ENCODE assay signal across 10 cellular contexts in the genomic region with DNA sequence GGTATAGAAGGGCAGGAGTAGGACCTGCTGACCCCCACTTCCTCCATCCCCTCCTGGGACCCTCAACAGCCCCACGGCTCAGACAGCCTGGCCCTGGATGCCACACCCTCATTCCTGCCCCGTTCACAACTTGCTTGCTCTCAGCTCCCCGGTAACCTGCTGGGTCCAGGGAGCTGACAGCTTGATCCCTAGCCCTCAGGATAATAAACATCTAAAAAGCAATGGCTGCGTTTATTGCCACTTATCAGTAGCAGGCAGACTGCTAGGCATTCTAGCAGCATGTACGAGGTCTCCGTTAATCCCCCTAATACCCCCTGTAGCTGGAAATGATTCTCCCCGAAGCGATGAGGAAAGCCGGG. TPM values are rescaled to one million over a fixed set of nuclear protein-coding genes. Genes with fewer than 3 reads are reported as not detected.
DNase-seq lines count a peak whose midpoint lies in the region; ATAC-seq, FAIRE-seq and TF ChIP-seq lines count a peak whose summit lies in the region.
"Had no signal": no experiment of that assay in that cellular context is flagged by ENCODE, and none has a peak within 500 bp of the region (broad histone marks: within the 10 kb centered on the region; RNA-seq: fewer than 3 reads in every experiment).

No MANE protein-coding gene starts in this region.

- H3K4me1 Mint-ChIP-seq in activated CD8-positive, alpha-beta memory T cell treated with anti-CD3 and anti-CD28 coated beads, Interleukin-2, amount 10 ng/mL, durations not matched to agents 7 days and 5 days: peaks cover 46% of the 10 kb centered on the region
- H3K4me1 Mint-ChIP-seq in activated naive CD8-positive, alpha-beta T cell (ENCODE audit: low read depth): peaks cover 40% of the 10 kb centered on the region

- DNase-seq in activated CD8-positive, alpha-beta memory T cell treated with anti-CD3 and anti-CD28 coated beads, Interleukin-2, amount 10 ng/mL, durations not matched to agents 7 days and 5 days: no peak
- no peak for DNase-seq in activated CD8-positive, alpha-beta memory T cell treated with anti-CD3 and anti-CD28 coated beads, Interleukin-2, amount 50 U/mL, for 48 hours
- DNase-seq in left lung (no peak), thoracic aorta (ENCODE audit: low spot score) (no peak), GM12892 (ENCODE audit: insufficient read length) (no peak), EL (no peak)
- DNase-seq: stimulated activated CD8-positive, alpha-beta memory T cell treated with anti-CD3 and anti-CD28 coated beads, Interleukin-4, amount 100 ng/mL, for 48 hours had no signal

- peaks cover 8% of the 10 kb centered on the region for H3K36me3 Mint-ChIP-seq in activated CD8-positive, alpha-beta memory T cell treated with anti-CD3 and anti-CD28 coated beads, Interleukin-2, amount 10 ng/mL, durations not matched to agents 7 days and 5 days
- H3K36me3 Mint-ChIP-seq in activated naive CD8-positive, alpha-beta T cell: no peaks in the 10 kb centered on the region

- H3K27me3 Mint-ChIP-seq in activated CD8-positive, alpha-beta memory T cell treated with anti-CD3 and anti-CD28 coated beads, Interleukin-2, amount 10 ng/mL, durations not matched to agents 7 days and 5 days: no peaks in the 10 kb centered on the region
- no peaks in the 10 kb centered on the region for H3K27me3 Mint-ChIP-seq in activated naive CD8-positive, alpha-beta T cell

- ATAC-seq in activated CD8-positive, alpha-beta memory T cell treated with anti-CD3 and anti-CD28 coated beads, Interleukin-2, amount 10 ng/mL, durations not matched to agents 7 days and 5 days: no peak
- ATAC-seq in left lung (peak; percentile 16), thoracic aorta (ENCODE audit: insufficient number of reproducible peaks, low FRiP score, low read depth) (no peak), GM19467 (IDR thresholded peaks at IDR 0.05; ENCODE audit: unreplicated experiment) (no peak)

- peak overlapping the region; percentile 79 for H3K27ac Mint-ChIP-seq in activated CD8-positive, alpha-beta memory T cell treated with anti-CD3 and anti-CD28 coated beads, Interleukin-2, amount 10 ng/mL, durations not matched to agents 7 days and 5 days
- H3K27ac Mint-ChIP-seq in activated naive CD8-positive, alpha-beta T cell: peak overlapping the region; percentile 86

- H3K36me3 ChIP-seq in left lung: peaks cover 0 to 42% of the 10 kb centered on the region in 2 donors
- peaks cover 31% of the 10 kb centered on the region for H3K36me3 ChIP-seq in thoracic aorta

- intact Hi-C loops in left lung (cut with DNase I): loop anchor here (5.0 kb wide), 1 partner anchor 42 kb away; the partner anchor contains the start of gene PXN (in 2 of the 2)

- TF ChIP-seq CTCF in left lung (IDR thresholded peaks at IDR 0.05) (no peak), thoracic aorta (IDR thresholded peaks at IDR 0.05) (no peak)

- H3K9me3 ChIP-seq in left lung (no peaks in the 10 kb centered on the region), thoracic aorta (no peaks in the 10 kb centered on the region)

- H3K4me1 ChIP-seq in left lung (peaks cover 39 to 67% of the 10 kb centered on the region in 2 donors), thoracic aorta (ENCODE audit: control insufficient read depth in 1 of 2, low read depth in 2 of 2) (peaks cover 26 to 46% of the 10 kb centered on the region in 2 donors)

- TF ChIP-seq POLR2A in GM12892 (IDR thresholded peaks at IDR 0.05; ENCODE audit: low read depth, low read length): no peak

- CTCF ChIA-PET in activated CD8-positive, alpha-beta memory T cell treated with anti-CD3 and anti-CD28 coated beads, Interleukin-2, amount 10 ng/mL, durations not matched to agents 7 days and 5 days (lab: Charles Lee): interaction anchor here (1.4 to 15.1 kb wide), 3 partner anchors 20 to 65 kb away, joined by 4 to 768 read pairs (median 94); partner anchors contain the start of genes PXN and RPLP0

- peak overlapping the region; percentile 7 to 41 for H3K4me3 ChIP-seq in left lung
- peak overlapping the region; percentile 32 for H3K4me3 ChIP-seq in thoracic aorta

- H3K27me3 ChIP-seq in left lung (no peaks in the 10 kb centered on the region), thoracic aorta (replicated peaks; ENCODE audit: insufficient read depth) (no peaks in the 10 kb centered on the region)

- no peak overlapping the region for H3K4me3 Mint-ChIP-seq in activated CD8-positive, alpha-beta memory T cell treated with anti-CD3 and anti-CD28 coated beads, Interleukin-2, amount 10 ng/mL, durations not matched to agents 7 days and 5 days
- peak overlapping the region; percentile 32 for H3K4me3 Mint-ChIP-seq in activated naive CD8-positive, alpha-beta T cell

- no peaks in the 10 kb centered on the region for H3K9me3 Mint-ChIP-seq in activated CD8-positive, alpha-beta memory T cell treated with anti-CD3 and anti-CD28 coated beads, Interleukin-2, amount 10 ng/mL, durations not matched to agents 7 days and 5 days (ENCODE audit: low read depth)
- H3K9me3 Mint-ChIP-seq in activated naive CD8-positive, alpha-beta T cell (ENCODE audit: low read depth): no peaks in the 10 kb centered on the region

- H3K27ac ChIP-seq in left lung (peak overlapping the region; percentile 76 to 77), thoracic aorta (no peak overlapping the region)

- no peak for FAIRE-seq in GM12892 (lab: Jason Lieb, UNC)
- FAIRE-seq: bronchial epithelial cell had no signal

RNA-seq across cellular contexts. Expression of gene RPLP0, which starts 24.3 kb away (rescaled TPM):
- 1,000 to 10,000 TPM; 1,755 to 2,356 TPM for total RNA-seq in activated CD8-positive, alpha-beta memory T cell treated with anti-CD3 and anti-CD28 coated beads, Interleukin-2, amount 10 ng/mL, durations not matched to agents 7 days and 5 days
- total RNA-seq in left lung: 1,000 to 10,000 TPM; 1,565 to 1,940 TPM
- total RNA-seq in thoracic aorta: 1,000 to 10,000 TPM; 1,020 to 1,220 TPM
- 6,108 TPM for polyA plus RNA-seq in GM12892 (2012; ENCODE audit: missing spikeins)

RNA-seq across cellular contexts. Expression of gene GCN1, which starts 30.7 kb away (rescaled TPM):
- total RNA-seq in activated CD8-positive, alpha-beta memory T cell treated with anti-CD3 and anti-CD28 coated beads, Interleukin-2, amount 10 ng/mL, durations not matched to agents 7 days and 5 days: 100 to 1,000 TPM; 126 to 151 TPM
- total RNA-seq in left lung (10 to 100 TPM; 69.2 to 89.4 TPM), thoracic aorta (10 to 100 TPM; 56.8 to 91.5 TPM)
- polyA plus RNA-seq in GM12892 (2012; ENCODE audit: missing spikeins): 40.5 TPM

RNA-seq across cellular contexts. Expression of gene PXN, which starts 40.4 kb away (rescaled TPM):
- 100 to 1,000 TPM in 1 of 2 experiments, 10 to 100 TPM in 1; 69.3 to 146 TPM for total RNA-seq in activated CD8-positive, alpha-beta memory T cell treated with anti-CD3 and anti-CD28 coated beads, Interleukin-2, amount 10 ng/mL, durations not matched to agents 7 days and 5 days
- 100 to 1,000 TPM in 1 of 2 donors, 10 to 100 TPM in 1; 90.7 to 111 TPM for total RNA-seq in left lung
- 100 to 1,000 TPM in 1 of 2 donors, 10 to 100 TPM in 1; 93.0 to 105 TPM for total RNA-seq in thoracic aorta
- 16.2 TPM for polyA plus RNA-seq in GM12892 (2012; ENCODE audit: missing spikeins)

Comparison
In these comparisons a context has a peak if more than half of its experiments do, and no peak if none do; other contexts are left out.
1. H3K27ac ChIP-seq: peak in left lung (2 of 2); none in thoracic aorta (0 of 2).